ENCODE assay signal across 1 cellular context in the genomic region with DNA sequence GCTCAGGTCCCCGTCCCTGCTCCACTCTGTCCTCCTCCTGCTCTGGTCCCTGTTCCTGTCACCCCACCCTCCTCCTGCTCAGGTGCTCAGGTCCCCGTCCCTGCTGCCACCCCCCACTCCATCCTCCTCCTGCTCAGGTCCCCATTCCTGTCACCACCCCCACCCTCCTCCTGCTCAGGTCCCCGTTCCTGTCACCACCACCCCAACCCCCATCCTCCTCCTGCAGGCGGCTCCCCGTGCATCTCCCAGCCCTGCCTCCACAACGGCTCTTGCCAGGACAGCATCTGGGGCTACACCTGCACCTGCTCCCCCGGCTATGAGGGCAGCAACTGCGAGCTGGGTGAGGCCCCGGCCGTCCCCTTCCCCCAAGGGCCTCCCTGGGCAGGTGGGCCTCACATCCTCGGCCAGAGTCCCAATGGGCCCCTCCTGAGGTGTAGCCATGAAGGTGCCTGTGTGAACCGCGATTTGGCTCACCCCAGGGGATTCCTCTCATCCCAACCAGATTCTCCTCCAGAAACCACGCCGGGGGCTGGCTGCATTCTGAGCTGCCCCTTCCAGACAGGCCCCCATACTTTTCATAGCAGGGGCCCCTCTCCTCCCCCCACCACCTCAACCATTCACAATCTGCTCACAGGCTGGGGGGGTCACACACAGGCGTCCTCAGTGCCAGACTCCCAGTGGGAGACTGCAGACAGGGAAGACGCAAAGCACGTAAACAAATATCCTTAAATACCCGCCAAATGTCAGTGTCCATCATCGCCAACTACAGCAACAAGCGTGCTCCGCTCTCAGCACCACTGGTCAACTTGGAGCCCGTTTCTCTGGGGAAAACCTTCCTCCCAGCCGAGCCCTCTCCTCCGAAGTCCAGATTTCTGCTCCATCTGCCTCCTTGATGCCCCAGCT.
TF ChIP-seq lines count a peak whose summit lies in the region.

No MANE protein-coding gene starts in this region.

TF ChIP-seq in GM12878, 131 proteins besides CTCF, POLR2A, EP300 and RAD21:
- TF ChIP-seq LARP7 (IDR thresholded peaks at IDR 0.05) = no peak
- TF ChIP-seq ZNF274 (IDR thresholded peaks at IDR 0.05; ENCODE audit: insufficient read depth, insufficient read length) = no peak
- no peak for TF ChIP-seq RUNX3 (IDR thresholded peaks at IDR 0.05; ENCODE audit: low read length)
- TF ChIP-seq, protein P1, sequence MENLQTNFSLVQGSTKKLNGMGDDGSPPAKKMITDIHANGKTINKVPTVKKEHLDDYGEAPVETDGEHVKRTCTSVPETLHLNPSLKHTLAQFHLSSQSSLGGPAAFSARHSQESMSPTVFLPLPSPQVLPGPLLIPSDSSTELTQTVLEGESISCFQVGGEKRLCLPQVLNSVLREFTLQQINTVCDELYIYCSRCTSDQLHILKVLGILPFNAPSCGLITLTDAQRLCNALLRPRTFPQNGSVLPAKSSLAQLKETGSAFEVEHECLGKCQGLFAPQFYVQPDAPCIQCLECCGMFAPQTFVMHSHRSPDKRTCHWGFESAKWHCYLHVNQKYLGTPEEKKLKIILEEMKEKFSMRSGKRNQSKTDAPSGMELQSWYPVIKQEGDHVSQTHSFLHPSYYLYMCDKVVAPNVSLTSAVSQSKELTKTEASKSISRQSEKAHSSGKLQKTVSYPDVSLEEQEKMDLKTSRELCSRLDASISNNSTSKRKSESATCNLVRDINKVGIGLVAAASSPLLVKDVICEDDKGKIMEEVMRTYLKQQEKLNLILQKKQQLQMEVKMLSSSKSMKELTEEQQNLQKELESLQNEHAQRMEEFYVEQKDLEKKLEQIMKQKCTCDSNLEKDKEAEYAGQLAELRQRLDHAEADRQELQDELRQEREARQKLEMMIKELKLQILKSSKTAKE (IDR thresholded peaks at IDR 0.05; ENCODE audit: low read depth, poor library complexity, severe bottlenecking) = no peak
- TF ChIP-seq MXI1 (IDR thresholded peaks at IDR 0.05; ENCODE audit: low read depth, low read length) = no peak
- no peak for TF ChIP-seq TCF7 (IDR thresholded peaks at IDR 0.05; ENCODE audit: borderline replicate concordance)
- no peak for TF ChIP-seq ZBED1 (IDR thresholded peaks at IDR 0.05; ENCODE audit: borderline replicate concordance)
- TF ChIP-seq, protein P2, sequence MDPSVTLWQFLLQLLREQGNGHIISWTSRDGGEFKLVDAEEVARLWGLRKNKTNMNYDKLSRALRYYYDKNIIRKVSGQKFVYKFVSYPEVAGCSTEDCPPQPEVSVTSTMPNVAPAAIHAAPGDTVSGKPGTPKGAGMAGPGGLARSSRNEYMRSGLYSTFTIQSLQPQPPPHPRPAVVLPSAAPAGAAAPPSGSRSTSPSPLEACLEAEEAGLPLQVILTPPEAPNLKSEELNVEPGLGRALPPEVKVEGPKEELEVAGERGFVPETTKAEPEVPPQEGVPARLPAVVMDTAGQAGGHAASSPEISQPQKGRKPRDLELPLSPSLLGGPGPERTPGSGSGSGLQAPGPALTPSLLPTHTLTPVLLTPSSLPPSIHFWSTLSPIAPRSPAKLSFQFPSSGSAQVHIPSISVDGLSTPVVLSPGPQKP (IDR thresholded peaks at IDR 0.05; ENCODE audit: low read depth, low read length) = no peak
- no peak for TF ChIP-seq PML (IDR thresholded peaks at IDR 0.05; ENCODE audit: low read length)
- no peak for TF ChIP-seq POLR2AphosphoS2 (IDR thresholded peaks at IDR 0.05; ENCODE audit: low read depth, low read length)
- TF ChIP-seq STAT3 (IDR thresholded peaks at IDR 0.05; ENCODE audit: low read depth, low read length) = no peak
- no peak for TF ChIP-seq MEF2A (IDR thresholded peaks at IDR 0.05; ENCODE audit: insufficient read depth, low read depth, low read length)
- no peak for TF ChIP-seq NBN (IDR thresholded peaks at IDR 0.05)
- TF ChIP-seq SP1 (IDR thresholded peaks at IDR 0.05; ENCODE audit: low read depth, low read length) = no peak
TF ChIP-seq in GM12878: peak in this region for 0.
